9 cellular contexts compared by ENCODE assay signal in genomic region chr22:19133561-19133960, GRCh38. TPM values are rescaled to one million over a fixed set of nuclear protein-coding genes. Genes with fewer than 3 reads are reported as not detected.
"Had no signal": no experiment of that assay in that cellular context is flagged by ENCODE, and none has a peak within 500 bp of the region (broad histone marks: within the 10 kb centered on the region; RNA-seq: fewer than 3 reads in every experiment).

No MANE protein-coding gene starts in this region.

- H3K4me1 Mint-ChIP-seq: H9 had no signal

- H3K27ac Mint-ChIP-seq: GM23338, H9, IgD-negative memory B cell had no signal

- H3K27me3 Mint-ChIP-seq: IgD-negative memory B cell had no signal

- H3K9me3 Mint-ChIP-seq: GM23338, H9, IgD-negative memory B cell had no signal

- H3K4me3 Mint-ChIP-seq: GM23338, H9, IgD-negative memory B cell had no signal

- H3K4me2 ChIP-seq: GM23338 had no signal

- FAIRE-seq: H1, H54, HepG2, HTR-8/SVneo had no signal

- H2AFZ ChIP-seq: GM23338 had no signal

- ATAC-seq: GM23338, HepG2 had no signal

- H3K4me3 ChIP-seq: GM23338 had no signal

- DNase-seq: H9, HCEC 1CT had no signal

RNA-seq across cellular contexts. Expression of gene TSSK2, which starts 2.5 kb away (rescaled TPM):
- total RNA-seq: GM23338, H1, H9, HepG2, HT-29 had no signal
- polyA plus RNA-seq: GM23338, H1, HepG2, IgD-negative memory B cell had no signal

RNA-seq across cellular contexts. Expression of gene GSC2, which starts 16.5 kb away (rescaled TPM):
- total RNA-seq: GM23338, HepG2, HT-29 had no signal
- polyA plus RNA-seq: GM23338, HepG2, IgD-negative memory B cell had no signal
